21 cellular contexts compared by ENCODE assay signal in genomic region chr7:151261534-151261933, GRCh38. TPM values are rescaled to one million over a fixed set of nuclear protein-coding genes. Genes with fewer than 3 reads are reported as not detected.
DNase-seq lines count a peak whose midpoint lies in the region; ATAC-seq, FAIRE-seq and TF ChIP-seq lines count a peak whose summit lies in the region.
"Had no signal": no experiment of that assay in that cellular context is flagged by ENCODE, and none has a peak within 500 bp of the region (broad histone marks: within the 10 kb centered on the region; RNA-seq: fewer than 3 reads in every experiment).

No MANE protein-coding gene starts in this region.

- ATAC-seq in activated naive CD4-positive, alpha-beta T cell treated with anti-CD3 and anti-CD28 coated beads, Interleukin-2, amount 50 U/mL, for 72 hours: no peak
- ATAC-seq in sciatic nerve: peak; percentile 23
- no peak for ATAC-seq in HG03439 (IDR thresholded peaks at IDR 0.05; ENCODE audit: unreplicated experiment)
- ATAC-seq in natural killer cell treated with Interleukin-12 subunit alpha and Interleukin-12 subunit beta and Interleukin-15 and Interleukin-18, amount 100 ng/mL, for 72 hours: no peak

- H3K36me3 Mint-ChIP-seq in activated naive CD4-positive, alpha-beta T cell treated with anti-CD3 and anti-CD28 coated beads, Interleukin-2, amount 10 ng/mL, durations not matched to agents 7 days and 5 days: no peaks in the 10 kb centered on the region
- H3K36me3 Mint-ChIP-seq in activated naive CD4-positive, alpha-beta T cell treated with anti-CD3 and anti-CD28 coated beads, Interleukin-2, amount 50 U/mL, for 72 hours: no peaks in the 10 kb centered on the region
- H3K36me3 Mint-ChIP-seq in natural killer cell treated with Interleukin-12 subunit alpha and Interleukin-12 subunit beta and Interleukin-15 and Interleukin-18, amount 100 ng/mL, for 72 hours: no peaks in the 10 kb centered on the region

- H3K9me3 Mint-ChIP-seq in activated naive CD4-positive, alpha-beta T cell treated with anti-CD3 and anti-CD28 coated beads, Interleukin-2, amount 10 ng/mL, durations not matched to agents 7 days and 5 days: no peaks in the 10 kb centered on the region
- H3K9me3 Mint-ChIP-seq in activated naive CD4-positive, alpha-beta T cell treated with anti-CD3 and anti-CD28 coated beads, Interleukin-2, amount 50 U/mL, for 72 hours: no peaks in the 10 kb centered on the region
- no peaks in the 10 kb centered on the region for H3K9me3 Mint-ChIP-seq in natural killer cell treated with Interleukin-12 subunit alpha and Interleukin-12 subunit beta and Interleukin-15 and Interleukin-18, amount 100 ng/mL, for 72 hours

- H3K4me3 Mint-ChIP-seq in activated naive CD4-positive, alpha-beta T cell treated with anti-CD3 and anti-CD28 coated beads, Interleukin-2, amount 10 ng/mL, durations not matched to agents 7 days and 5 days: no peak overlapping the region
- no peak overlapping the region for H3K4me3 Mint-ChIP-seq in natural killer cell treated with Interleukin-12 subunit alpha and Interleukin-12 subunit beta and Interleukin-15 and Interleukin-18, amount 100 ng/mL, for 72 hours

- intact Hi-C loops in kidney (cut with DNase I) (no loop called here), sciatic nerve (cut with DNase I) (no loop called here)

- no peak for DNase-seq in activated naive CD4-positive, alpha-beta T cell treated with anti-CD3 and anti-CD28 coated beads, Interleukin-2, amount 10 ng/mL, durations not matched to agents 7 days and 5 days
- DNase-seq in activated naive CD4-positive, alpha-beta T cell treated with anti-CD3 and anti-CD28 coated beads, Interleukin-2, amount 50 U/mL, for 72 hours (ENCODE audit: low spot score in 2 of 2): no peak
- DNase-seq in adipocyte (ENCODE audit: low read depth) (peak; percentile 13), kidney (peak; percentile 77), sciatic nerve (ENCODE audit: low spot score) (no peak), GM19239 (ENCODE audit: insufficient read length, low spot score) (no peak)
- no peak for DNase-seq in natural killer cell treated with Interleukin-12 subunit alpha and Interleukin-12 subunit beta and Interleukin-15 and Interleukin-18, amount 100 ng/mL, for 72 hours (ENCODE audit: low spot score)
- DNase-seq: C1 segment of cervical spinal cord, GF-D8, KG1, NCI-H1048, NCI-H2081 treated with DMSO at 0.1 percent for 48 hours, NCI-H524 treated with DMSO at 0.1 percent for 48 hours, RPMI8226, SJCRH30 had no signal

- peaks cover 10% of the 10 kb centered on the region for H3K4me1 ChIP-seq in adipocyte (ENCODE audit: control insufficient read depth, insufficient read depth, low read length)
- H3K4me1 ChIP-seq in kidney (ENCODE audit: control insufficient read depth in 1 of 2, insufficient read depth in 1 of 2, low read depth in 1 of 2, low read length in 2 of 2): no peaks in the 10 kb centered on the region
- H3K4me1 ChIP-seq: SJCRH30 had no signal

- H3K4me1 Mint-ChIP-seq in activated naive CD4-positive, alpha-beta T cell treated with anti-CD3 and anti-CD28 coated beads, Interleukin-2, amount 10 ng/mL, durations not matched to agents 7 days and 5 days: no peaks in the 10 kb centered on the region
- H3K4me1 Mint-ChIP-seq in natural killer cell treated with Interleukin-12 subunit alpha and Interleukin-12 subunit beta and Interleukin-15 and Interleukin-18, amount 100 ng/mL, for 72 hours (ENCODE audit: low read depth in 2 of 2): no peaks in the 10 kb centered on the region

- H3K36me3 ChIP-seq in adipocyte (ENCODE audit: control insufficient read depth, insufficient read depth, low read length, severe bottlenecking) (no peaks in the 10 kb centered on the region), kidney (ENCODE audit: control insufficient read depth in 1 of 2, insufficient read depth in 2 of 2, low read length in 2 of 2) (no peaks in the 10 kb centered on the region)
- H3K36me3 ChIP-seq: SJCRH30 had no signal

- CTCF ChIA-PET in activated naive CD4-positive, alpha-beta T cell treated with anti-CD3 and anti-CD28 coated beads, Interleukin-2, amount 10 ng/mL, durations not matched to agents 7 days and 5 days (lab: Charles Lee): interaction anchor here (1.0 to 1.7 kb wide), 2 partner anchors 17 to 18 kb away, joined by 3 to 6 read pairs; no protein-coding TSS in a partner anchor

- H3K4me3 ChIP-seq in adipocyte (ENCODE audit: low read length) (no peak overlapping the region), kidney (ENCODE audit: low read length in 2 of 2) (no peak overlapping the region)
- H3K4me3 ChIP-seq: SJCRH30 had no signal

- H3K9ac ChIP-seq in adipocyte (ENCODE audit: low read length): no peak overlapping the region
- H3K9ac ChIP-seq in kidney (ENCODE audit: low read length in 2 of 2): no peak overlapping the region

- TF ChIP-seq CTCF in kidney (IDR thresholded peaks at IDR 0.05; ENCODE audit: borderline replicate concordance, extremely low read depth, insufficient read depth): no peak

- H3K27me3 Mint-ChIP-seq in activated naive CD4-positive, alpha-beta T cell treated with anti-CD3 and anti-CD28 coated beads, Interleukin-2, amount 10 ng/mL, durations not matched to agents 7 days and 5 days: peaks cover 71% of the 10 kb centered on the region
- H3K27me3 Mint-ChIP-seq in natural killer cell treated with Interleukin-12 subunit alpha and Interleukin-12 subunit beta and Interleukin-15 and Interleukin-18, amount 100 ng/mL, for 72 hours: peaks cover 18 to 25% of the 10 kb centered on the region in 2 donors

- H3K27ac ChIP-seq in kidney (ENCODE audit: low read depth in 2 of 2, low read length in 2 of 2): no peak overlapping the region
- H3K27ac ChIP-seq: SJCRH30 had no signal

- H3K27me3 ChIP-seq in adipocyte (replicated peaks; ENCODE audit: control insufficient read depth, insufficient read depth, low read length): peaks cover 63% of the 10 kb centered on the region

- H3K9me3 ChIP-seq in adipocyte (ENCODE audit: control insufficient read depth, low read length): no peaks in the 10 kb centered on the region
- H3K9me3 ChIP-seq in kidney (ENCODE audit: control insufficient read depth in 1 of 2, low read length in 2 of 2): no peaks in the 10 kb centered on the region
- H3K9me3 ChIP-seq: SJCRH30 had no signal

- peak overlapping the region; percentile 55 for H3K27ac Mint-ChIP-seq in activated naive CD4-positive, alpha-beta T cell treated with anti-CD3 and anti-CD28 coated beads, Interleukin-2, amount 10 ng/mL, durations not matched to agents 7 days and 5 days
- H3K27ac Mint-ChIP-seq in activated naive CD4-positive, alpha-beta T cell treated with anti-CD3 and anti-CD28 coated beads, Interleukin-2, amount 50 U/mL, for 72 hours: no peak overlapping the region
- no peak overlapping the region for H3K27ac Mint-ChIP-seq in natural killer cell treated with Interleukin-12 subunit alpha and Interleukin-12 subunit beta and Interleukin-15 and Interleukin-18, amount 100 ng/mL, for 72 hours

- no peak for FAIRE-seq in kidney (lab: Jason Lieb, UNC)
- FAIRE-seq in GM19239 (lab: Jason Lieb, UNC): no peak
- FAIRE-seq: A204.1, GM12891, GM18507 had no signal

RNA-seq across cellular contexts. Expression of gene SMARCD3, which starts 13.0 kb away (rescaled TPM):
- 1 to 10 TPM; 2.4 to 10.0 TPM for total RNA-seq in activated naive CD4-positive, alpha-beta T cell treated with anti-CD3 and anti-CD28 coated beads, Interleukin-2, amount 50 U/mL, for 72 hours
- total RNA-seq in kidney (52.5 TPM), sciatic nerve (50.7 TPM)
- polyA plus RNA-seq in kidney (ENCODE audit: insufficient read depth, low read depth, low replicate concordance): 46.4 TPM
- total RNA-seq in natural killer cell treated with Interleukin-12 subunit alpha and Interleukin-12 subunit beta and Interleukin-15 and Interleukin-18, amount 100 ng/mL, for 72 hours: 1 to 10 TPM in 1 of 2 donors, under 1 TPM in 1; 0.93 to 1.2 TPM

RNA-seq across cellular contexts. Expression of gene CHPF2, which starts 29.3 kb away (rescaled TPM):
- total RNA-seq in activated naive CD4-positive, alpha-beta T cell treated with anti-CD3 and anti-CD28 coated beads, Interleukin-2, amount 50 U/mL, for 72 hours: 10 to 100 TPM; 26.7 to 29.3 TPM
- 45.2 TPM for total RNA-seq in kidney
- polyA plus RNA-seq in kidney (ENCODE audit: insufficient read depth, low read depth, low replicate concordance): 15.6 TPM
- total RNA-seq in sciatic nerve: 23.6 TPM
- 10 to 100 TPM; 54.6 to 67.6 TPM for total RNA-seq in natural killer cell treated with Interleukin-12 subunit alpha and Interleukin-12 subunit beta and Interleukin-15 and Interleukin-18, amount 100 ng/mL, for 72 hours

RNA-seq across cellular contexts. Expression of gene ABCF2, which starts 34.5 kb away (rescaled TPM):
- 10 to 100 TPM; 23.5 to 33.6 TPM for total RNA-seq in activated naive CD4-positive, alpha-beta T cell treated with anti-CD3 and anti-CD28 coated beads, Interleukin-2, amount 50 U/mL, for 72 hours
- total RNA-seq in kidney (30.8 TPM), sciatic nerve (20.8 TPM)
- polyA plus RNA-seq in kidney (ENCODE audit: insufficient read depth, low read depth, low replicate concordance): 22.5 TPM
- 100 to 1,000 TPM in 1 of 2 donors, 10 to 100 TPM in 1; 68.4 to 118 TPM for total RNA-seq in natural killer cell treated with Interleukin-12 subunit alpha and Interleukin-12 subunit beta and Interleukin-15 and Interleukin-18, amount 100 ng/mL, for 72 hours

RNA-seq across cellular contexts. Expression of gene H2BK1, which starts 51.2 kb away (rescaled TPM):
- total RNA-seq in activated naive CD4-positive, alpha-beta T cell treated with anti-CD3 and anti-CD28 coated beads, Interleukin-2, amount 50 U/mL, for 72 hours: 1 to 10 TPM in 1 of 2 donors, not detected in 1; 1.2 TPM
- total RNA-seq in kidney (not detected), sciatic nerve (not detected)
- polyA plus RNA-seq in kidney (ENCODE audit: insufficient read depth, low read depth, low replicate concordance): not detected
- total RNA-seq in natural killer cell treated with Interleukin-12 subunit alpha and Interleukin-12 subunit beta and Interleukin-15 and Interleukin-18, amount 100 ng/mL, for 72 hours: not detected
- total RNA-seq: Daoy, M059J, SJCRH30 had no signal

Comparison
In these comparisons a context has a peak if more than half of its experiments do, and no peak if none do; other contexts are left out.
1. DNase-seq: peak in adipocyte (single experiment) and kidney (single experiment); none in activated naive CD4-positive, alpha-beta T cell treated with anti-CD3 and anti-CD28 coated beads, Interleukin-2, amount 10 ng/mL, durations not matched to agents 7 days and 5 days (single experiment), activated naive CD4-positive, alpha-beta T cell treated with anti-CD3 and anti-CD28 coated beads, Interleukin-2, amount 50 U/mL, for 72 hours (0 of 2), sciatic nerve (single experiment), natural killer cell treated with Interleukin-12 subunit alpha and Interleukin-12 subunit beta and Interleukin-15 and Interleukin-18, amount 100 ng/mL, for 72 hours (single experiment) and GM19239 (single experiment).